Comparison of ENCODE assay signal across 28 cellular contexts in genomic region chr10:110312206-110312605, GRCh38.
"Had no signal": no experiment of that assay in that cellular context is flagged by ENCODE, and none has a peak within 500 bp of the region (broad histone marks: within the 10 kb centered on the region; RNA-seq: fewer than 3 reads in every experiment).

No MANE protein-coding gene starts in this region.

- H3K27ac Mint-ChIP-seq: activated naive CD8-positive, alpha-beta T cell; effector memory CD8-positive, alpha-beta T cell; mesothelial cell of epicardium; nephron progenitor cell; stimulated activated memory B cell treated with anti-CD40 and anti-IgM and Interleukin-4, amounts not matched to agents 10 μg/mL and 1 μg/mL and 100 μg/mL, for 72 hours; T-helper 2 cell treated with Interferon-gamma antibody and Interleukin-4, amounts not matched to agents 5 μg/mL and 100 μg/mL, for 36 hours had no signal

- H3K4me3 ChIP-seq: body of pancreas, coronary artery, left ventricle myocardium inferior, lung, ovary, prostate gland, sigmoid colon, upper lobe of left lung had no signal

- ATAC-seq: body of pancreas; effector memory CD8-positive, alpha-beta T cell; stimulated activated memory B cell treated with anti-CD40 and anti-IgM and Interleukin-4, amounts not matched to agents 10 μg/mL and 1 μg/mL and 100 μg/mL, for 72 hours; stimulated activated naive CD8-positive, alpha-beta T cell treated with anti-CD3 and anti-CD28 coated beads, Interleukin-15, amount 100 ng/mL, for 72 hours had no signal

- H3K4me3 Mint-ChIP-seq: activated B cell treated with CpG ODN at 0.5 μM for 24 hours; activated naive CD8-positive, alpha-beta T cell; effector memory CD8-positive, alpha-beta T cell; mesothelial cell of epicardium; naive B cell; nephron progenitor cell; stimulated activated memory B cell treated with anti-CD40 and anti-IgM and Interleukin-4, amounts not matched to agents 10 μg/mL and 1 μg/mL and 100 μg/mL, for 72 hours; stimulated activated naive CD8-positive, alpha-beta T cell treated with anti-CD3 and anti-CD28 coated beads, Interleukin-15, amount 100 ng/mL, for 72 hours; T-helper 2 cell treated with Interferon-gamma antibody and Interleukin-4, amounts not matched to agents 5 μg/mL and 100 μg/mL, for 36 hours had no signal

- H3K9me3 ChIP-seq: body of pancreas, left ventricle myocardium inferior, neutrophil, ovary, prostate gland, sigmoid colon, upper lobe of left lung had no signal

- H3K9me3 Mint-ChIP-seq: activated B cell treated with CpG ODN at 0.5 μM for 24 hours; effector memory CD8-positive, alpha-beta T cell; mesothelial cell of epicardium; naive B cell; nephron progenitor cell; stimulated activated memory B cell treated with anti-CD40 and anti-IgM and Interleukin-4, amounts not matched to agents 10 μg/mL and 1 μg/mL and 100 μg/mL, for 72 hours; stimulated activated naive CD8-positive, alpha-beta T cell treated with anti-CD3 and anti-CD28 coated beads, Interleukin-15, amount 100 ng/mL, for 72 hours; T-helper 2 cell treated with Interferon-gamma antibody and Interleukin-4, amounts not matched to agents 5 μg/mL and 100 μg/mL, for 36 hours had no signal

- H3K4me1 ChIP-seq: body of pancreas, prostate gland had no signal

- H3K27me3 ChIP-seq: body of pancreas, dorsolateral prefrontal cortex, neutrophil, ovary, sigmoid colon, upper lobe of left lung had no signal

- H3K36me3 Mint-ChIP-seq: activated naive CD8-positive, alpha-beta T cell; mesothelial cell of epicardium; naive B cell; stimulated activated memory B cell treated with anti-CD40 and anti-IgM and Interleukin-4, amounts not matched to agents 10 μg/mL and 1 μg/mL and 100 μg/mL, for 72 hours had no signal

- DNase-seq: activated B cell treated with CpG ODN at 0.5 μM for 24 hours; activated CD8-positive, alpha-beta memory T cell treated with anti-CD3 and anti-CD28 coated beads for 24 hours; activated effector memory CD4-positive, alpha-beta T cell treated with Interleukin-2 at 50 U/mL for 16 hours; activated naive CD4-positive, alpha-beta T cell treated with Interleukin-2 at 50 U/mL for 16 hours; body of pancreas; dorsolateral prefrontal cortex; effector memory CD8-positive, alpha-beta T cell; erythroblast; foreskin melanocyte; left ventricle myocardium inferior; naive B cell; nephron progenitor cell; ovary; sigmoid colon; small intestine; stimulated activated CD4-positive, alpha-beta T cell treated with anti-CD3 and anti-CD28 coated beads, Interleukin-4, amount 100 ng/mL, for 4 hours; stimulated activated CD8-positive, alpha-beta memory T cell treated with anti-CD3 and anti-CD28 coated beads, Interleukin-4, amount 100 ng/mL, for 48 hours; stimulated activated naive CD8-positive, alpha-beta T cell treated with anti-CD3 and anti-CD28 coated beads, Interleukin-15, amount 100 ng/mL, for 72 hours; T-helper 1 cell; upper lobe of left lung had no signal

- H3K36me3 ChIP-seq: left ventricle myocardium inferior, neutrophil, ovary, prostate gland, sigmoid colon, upper lobe of left lung had no signal

- H3K27ac ChIP-seq: body of pancreas, coronary artery, dorsolateral prefrontal cortex, left ventricle myocardium inferior, neutrophil, ovary, prostate gland, sigmoid colon, upper lobe of left lung had no signal

- H3K27me3 Mint-ChIP-seq: activated B cell treated with CpG ODN at 0.5 μM for 24 hours; stimulated activated memory B cell treated with anti-CD40 and anti-IgM and Interleukin-4, amounts not matched to agents 10 μg/mL and 1 μg/mL and 100 μg/mL, for 72 hours; stimulated activated naive CD8-positive, alpha-beta T cell treated with anti-CD3 and anti-CD28 coated beads, Interleukin-15, amount 100 ng/mL, for 72 hours had no signal
